ENCODE assay signal across 3 cellular contexts in genomic region chr6:136876469-136876868, GRCh38. TPM values are rescaled to one million over a fixed set of nuclear protein-coding genes. Genes with fewer than 3 reads are reported as not detected.
"Had no signal": no experiment of that assay in that cellular context is flagged by ENCODE, and none has a peak within 500 bp of the region (broad histone marks: within the 10 kb centered on the region; RNA-seq: fewer than 3 reads in every experiment).

No MANE protein-coding gene starts in this region.

RNA-seq across cellular contexts. Expression of gene SLC35D3, which starts 45.6 kb away (rescaled TPM):
- total RNA-seq: GM23248, H4, HFFc6 had no signal
- polyA plus RNA-seq: GM23248 had no signal
